In genomic region chr5:142499591-142500384, GRCh38 we compare ENCODE assay signal across 1 cellular context.
A peak's percentile ranks its signal among the peaks of the same experiment; 100 is the strongest.
TF ChIP-seq lines count a peak whose summit lies in the region.

No MANE protein-coding gene starts in this region.

TF ChIP-seq in HepG2, 621 proteins besides CTCF, POLR2A, EP300 and RAD21 (continued from another document and continues in another):
- TF ChIP-seq E2F2 (CRISPR knock-in tag; IDR thresholded peaks at IDR 0.05; ENCODE audit: borderline replicate concordance) (no peak), ZNF749 (CRISPR knock-in tag; IDR thresholded peaks at IDR 0.05; ENCODE audit: borderline replicate concordance) (no peak), ZNF883 (CRISPR knock-in tag; IDR thresholded peaks at IDR 0.05; ENCODE audit: not compliant biosample characterization) (no peak), REL (CRISPR knock-in tag; conservative IDR thresholded peaks at IDR 0.05) (no peak), MXI1 (IDR thresholded peaks at IDR 0.05; ENCODE audit: borderline replicate concordance, low read depth, low read length) (no peak), HMGXB4 (CRISPR knock-in tag; IDR thresholded peaks at IDR 0.05; ENCODE audit: borderline replicate concordance in 1 of 2, low read depth in 1 of 2) (no peak), DDIT3 (CRISPR knock-in tag; IDR thresholded peaks at IDR 0.05) (no peak), SPEN (CRISPR knock-in tag; IDR thresholded peaks at IDR 0.05; ENCODE audit: low read depth) (no peak), THAP9 (CRISPR knock-in tag; IDR thresholded peaks at IDR 0.05; ENCODE audit: borderline replicate concordance) (no peak), ZFY (CRISPR knock-in tag; IDR thresholded peaks at IDR 0.05) (no peak), ZKSCAN1 (IDR thresholded peaks at IDR 0.05; ENCODE audit: low read length) (no peak), NKX3-1 (CRISPR knock-in tag; IDR thresholded peaks at IDR 0.05) (no peak), AGO1 (IDR thresholded peaks at IDR 0.05; ENCODE audit: low read depth, low read length, poor library complexity, severe bottlenecking) (no peak), FOXP1 (IDR thresholded peaks at IDR 0.05) (no peak), FOXP1 (CRISPR knock-in tag; IDR thresholded peaks at IDR 0.05) (no peak), HDAC2 (CRISPR knock-in tag; IDR thresholded peaks at IDR 0.05) (peak; percentile 40; the same call in 1 of the 2 replicates), PRDM10 (CRISPR knock-in tag; IDR thresholded peaks at IDR 0.05; ENCODE audit: low read depth) (no peak), ZNF607 (CRISPR knock-in tag; IDR thresholded peaks at IDR 0.05; ENCODE audit: borderline replicate concordance) (no peak), ZNF432 (CRISPR knock-in tag; IDR thresholded peaks at IDR 0.05; ENCODE audit: borderline replicate concordance) (no peak), ZNF343 (CRISPR knock-in tag; IDR thresholded peaks at IDR 0.05) (peak; percentile 58; the same call in 1 of the 2 replicates), SRF (IDR thresholded peaks at IDR 0.05; ENCODE audit: low read depth, low read length) (no peak), ZNF678 (CRISPR knock-in tag; IDR thresholded peaks at IDR 0.05) (no peak), ZSCAN22 (CRISPR knock-in tag; IDR thresholded peaks at IDR 0.05) (no peak), ZNF879 (CRISPR knock-in tag; IDR thresholded peaks at IDR 0.05) (no peak), RORA (CRISPR knock-in tag; IDR thresholded peaks at IDR 0.05) (no peak), MAZ (IDR thresholded peaks at IDR 0.05; ENCODE audit: borderline replicate concordance, low read depth, low read length) (no peak), MAZ (CRISPR knock-in tag; IDR thresholded peaks at IDR 0.05; ENCODE audit: low read depth) (no peak), SIN3A (IDR thresholded peaks at IDR 0.05; ENCODE audit: borderline replicate concordance, low read depth, low read length) (0 out of 2 replicates have a peak, but pooled peaks have one; percentile 40), ZFP36 (IDR thresholded peaks at IDR 0.05; ENCODE audit: borderline replicate concordance, low read depth, low read length, partially characterized antibody) (no peak), ZSCAN30 (CRISPR knock-in tag; IDR thresholded peaks at IDR 0.05) (no peak), RFXANK (CRISPR knock-in tag; IDR thresholded peaks at IDR 0.05) (no peak), ZNF564 (CRISPR knock-in tag; IDR thresholded peaks at IDR 0.05) (no peak), MATR3 (CRISPR knock-in tag; IDR thresholded peaks at IDR 0.05) (no peak), ZNF354B (CRISPR knock-in tag; IDR thresholded peaks at IDR 0.05) (no peak), ZBTB37 (CRISPR knock-in tag; IDR thresholded peaks at IDR 0.05) (peak; percentile 92), RBAK (CRISPR knock-in tag; IDR thresholded peaks at IDR 0.05) (no peak), KAT8 (CRISPR knock-in tag; IDR thresholded peaks at IDR 0.05) (no peak)
- TF ChIP-seq, protein P1, sequence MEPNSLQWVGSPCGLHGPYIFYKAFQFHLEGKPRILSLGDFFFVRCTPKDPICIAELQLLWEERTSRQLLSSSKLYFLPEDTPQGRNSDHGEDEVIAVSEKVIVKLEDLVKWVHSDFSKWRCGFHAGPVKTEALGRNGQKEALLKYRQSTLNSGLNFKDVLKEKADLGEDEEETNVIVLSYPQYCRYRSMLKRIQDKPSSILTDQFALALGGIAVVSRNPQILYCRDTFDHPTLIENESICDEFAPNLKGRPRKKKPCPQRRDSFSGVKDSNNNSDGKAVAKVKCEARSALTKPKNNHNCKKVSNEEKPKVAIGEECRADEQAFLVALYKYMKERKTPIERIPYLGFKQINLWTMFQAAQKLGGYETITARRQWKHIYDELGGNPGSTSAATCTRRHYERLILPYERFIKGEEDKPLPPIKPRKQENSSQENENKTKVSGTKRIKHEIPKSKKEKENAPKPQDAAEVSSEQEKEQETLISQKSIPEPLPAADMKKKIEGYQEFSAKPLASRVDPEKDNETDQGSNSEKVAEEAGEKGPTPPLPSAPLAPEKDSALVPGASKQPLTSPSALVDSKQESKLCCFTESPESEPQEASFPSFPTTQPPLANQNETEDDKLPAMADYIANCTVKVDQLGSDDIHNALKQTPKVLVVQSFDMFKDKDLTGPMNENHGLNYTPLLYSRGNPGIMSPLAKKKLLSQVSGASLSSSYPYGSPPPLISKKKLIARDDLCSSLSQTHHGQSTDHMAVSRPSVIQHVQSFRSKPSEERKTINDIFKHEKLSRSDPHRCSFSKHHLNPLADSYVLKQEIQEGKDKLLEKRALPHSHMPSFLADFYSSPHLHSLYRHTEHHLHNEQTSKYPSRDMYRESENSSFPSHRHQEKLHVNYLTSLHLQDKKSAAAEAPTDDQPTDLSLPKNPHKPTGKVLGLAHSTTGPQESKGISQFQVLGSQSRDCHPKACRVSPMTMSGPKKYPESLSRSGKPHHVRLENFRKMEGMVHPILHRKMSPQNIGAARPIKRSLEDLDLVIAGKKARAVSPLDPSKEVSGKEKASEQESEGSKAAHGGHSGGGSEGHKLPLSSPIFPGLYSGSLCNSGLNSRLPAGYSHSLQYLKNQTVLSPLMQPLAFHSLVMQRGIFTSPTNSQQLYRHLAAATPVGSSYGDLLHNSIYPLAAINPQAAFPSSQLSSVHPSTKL (CRISPR knock-in tag; IDR thresholded peaks at IDR 0.05) = peak; percentile 67
- TF ChIP-seq, protein P2, sequence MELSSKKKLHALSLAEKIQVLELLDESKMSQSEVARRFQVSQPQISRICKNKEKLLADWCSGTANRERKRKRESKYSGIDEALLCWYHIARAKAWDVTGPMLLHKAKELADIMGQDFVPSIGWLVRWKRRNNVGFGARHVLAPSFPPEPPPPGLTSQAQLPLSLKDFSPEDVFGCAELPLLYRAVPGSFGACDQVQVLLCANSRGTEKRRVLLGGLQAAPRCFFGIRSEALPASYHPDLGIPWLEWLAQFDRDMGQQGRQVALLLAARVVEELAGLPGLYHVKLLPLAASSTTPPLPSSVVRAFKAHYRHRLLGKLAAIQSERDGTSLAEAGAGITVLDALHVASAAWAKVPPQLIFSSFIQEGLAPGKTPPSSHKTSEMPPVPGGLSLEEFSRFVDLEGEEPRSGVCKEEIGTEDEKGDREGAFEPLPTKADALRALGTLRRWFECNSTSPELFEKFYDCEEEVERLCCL (CRISPR knock-in tag; IDR thresholded peaks at IDR 0.05; ENCODE audit: borderline replicate concordance) = no peak
- TF ChIP-seq, protein P3, sequence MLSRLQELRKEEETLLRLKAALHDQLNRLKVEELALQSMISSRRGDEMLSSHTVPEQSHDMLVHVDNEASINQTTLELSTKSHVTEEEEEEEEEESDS (CRISPR knock-in tag; IDR thresholded peaks at IDR 0.05; ENCODE audit: borderline replicate concordance) = no peak
- TF ChIP-seq, protein P4, sequence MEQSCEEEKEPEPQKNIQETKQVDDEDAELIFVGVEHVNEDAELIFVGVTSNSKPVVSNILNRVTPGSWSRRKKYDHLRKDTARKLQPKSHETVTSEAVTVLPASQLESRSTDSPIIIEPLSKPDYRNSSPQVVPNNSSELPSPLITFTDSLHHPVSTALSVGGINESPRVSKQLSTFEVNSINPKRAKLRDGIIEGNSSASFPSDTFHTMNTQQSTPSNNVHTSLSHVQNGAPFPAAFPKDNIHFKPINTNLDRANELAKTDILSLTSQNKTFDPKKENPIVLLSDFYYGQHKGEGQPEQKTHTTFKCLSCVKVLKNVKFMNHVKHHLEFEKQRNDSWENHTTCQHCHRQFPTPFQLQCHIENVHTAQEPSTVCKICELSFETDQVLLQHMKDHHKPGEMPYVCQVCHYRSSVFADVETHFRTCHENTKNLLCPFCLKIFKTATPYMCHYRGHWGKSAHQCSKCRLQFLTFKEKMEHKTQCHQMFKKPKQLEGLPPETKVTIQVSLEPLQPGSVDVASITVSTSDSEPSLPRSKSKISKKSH (CRISPR knock-in tag; IDR thresholded peaks at IDR 0.05; ENCODE audit: borderline replicate concordance) = no peak
